ENCODE assay signal across 8 cellular contexts in genomic region chr1:114756949-114757454, GRCh38. TPM values are rescaled to one million over a fixed set of nuclear protein-coding genes. Genes with fewer than 3 reads are reported as not detected.
DNase-seq lines count a peak whose midpoint lies in the region; ATAC-seq and TF ChIP-seq lines count a peak whose summit lies in the region.

No MANE protein-coding gene starts in this region.

- no peak for DNase-seq in AG09309 (ENCODE audit: low read depth)
- peak; percentile 16 to 72 for DNase-seq in PC-9
- DNase-seq in effector memory CD4-positive, alpha-beta T cell, result peak in 1 of 3 donors; percentile 3
- peak in 1 of 2 experiments; percentile 48 for DNase-seq in mesothelial cell of epicardium (ENCODE audit: low spot score in 2 of 2, unreplicated experiment in 2 of 2)
- peak; percentile 71 for DNase-seq in upper lobe of right lung
- DNase-seq in central memory CD4-positive, alpha-beta T cell, result no peak

- H3K4me1 ChIP-seq in PC-9 (replicated peaks; ENCODE audit: insufficient read depth) (peaks cover 34% of the 10 kb centered on the region), upper lobe of right lung (peaks cover 50% of the 10 kb centered on the region)
- peaks cover 48% of the 10 kb centered on the region for H3K4me1 ChIP-seq in effector memory CD4-positive, alpha-beta T cell (ENCODE audit: control insufficient read depth, insufficient read depth, low read length, poor library complexity, severe bottlenecking)

- peaks cover 58% of the 10 kb centered on the region for H3K79me2 ChIP-seq in PC-9 (ENCODE audit: low read depth)

- H3K4me2 ChIP-seq in PC-9, result peak overlapping the region; percentile 84

- peaks cover 52% of the 10 kb centered on the region for H4K20me1 ChIP-seq in PC-9 (ENCODE audit: insufficient read depth)

- peak; percentile 1 for ATAC-seq in GM21360 (IDR thresholded peaks at IDR 0.05; ENCODE audit: unreplicated experiment)
- ATAC-seq in upper lobe of right lung, result peak; percentile 10
- ATAC-seq in HG03045 (IDR thresholded peaks at IDR 0.05; ENCODE audit: unreplicated experiment), result no peak

- peak overlapping the region; percentile 100 for H3K27ac Mint-ChIP-seq in mesothelial cell of epicardium

- H3K4me1 Mint-ChIP-seq in mesothelial cell of epicardium, result peaks cover 45% of the 10 kb centered on the region

- CTCF ChIA-PET in PC-9 (lab: Charles Lee), result no interaction called here

- H3K9me2 ChIP-seq in PC-9 (ENCODE audit: insufficient read depth), result no peaks in the 10 kb centered on the region

- no peaks in the 10 kb centered on the region for H3K9me3 ChIP-seq in PC-9 (ENCODE audit: insufficient read depth, low read depth)
- no peaks in the 10 kb centered on the region for H3K9me3 ChIP-seq in effector memory CD4-positive, alpha-beta T cell (ENCODE audit: control insufficient read depth, low read length)
- H3K9me3 ChIP-seq in upper lobe of right lung, result no peaks in the 10 kb centered on the region

- peaks cover 2% of the 10 kb centered on the region for H3K36me3 Mint-ChIP-seq in mesothelial cell of epicardium

- peak overlapping the region; percentile 99 for H3K4me3 Mint-ChIP-seq in mesothelial cell of epicardium

- H3K36me3 ChIP-seq in PC-9 (ENCODE audit: low read depth) (peaks cover 24% of the 10 kb centered on the region), upper lobe of right lung (no peaks in the 10 kb centered on the region)
- peaks cover 4% of the 10 kb centered on the region for H3K36me3 ChIP-seq in effector memory CD4-positive, alpha-beta T cell (ENCODE audit: control insufficient read depth, insufficient read depth, low read length)

- POLR2A ChIA-PET in PC-9 (lab: Charles Lee; ENCODE audit: unreplicated experiment), result interaction anchor here (0.8 kb wide), 2 partner anchors 33 to 1234 kb away, joined by 5 to 6 read pairs; no protein-coding TSS in a partner anchor

- H3K9me3 Mint-ChIP-seq in mesothelial cell of epicardium, result peaks cover 5% of the 10 kb centered on the region

- TF ChIP-seq CTCF in AG09309 (IDR thresholded peaks at IDR 0.05; ENCODE audit: control insufficient read depth, insufficient read depth, low read depth, low read length, missing control alignments) (no peak), PC-9 (conservative IDR thresholded peaks at IDR 0.05) (no peak), mesothelial cell of epicardium (IDR thresholded peaks at IDR 0.05; ENCODE audit: unreplicated experiment) (no peak), upper lobe of right lung (IDR thresholded peaks at IDR 0.05) (no peak)

- no peaks in the 10 kb centered on the region for H3K27me3 Mint-ChIP-seq in mesothelial cell of epicardium (ENCODE audit: low read depth)

- intact Hi-C loops in PC-9 (cut with micrococcal nuclease; ENCODE audit: unreplicated experiment), result loop anchor here (5.0 kb wide), 1 partner anchor 355 kb away; no protein-coding TSS in a partner anchor
- intact Hi-C loops in upper lobe of right lung (cut with DNase I), result no loop called here

- H3K4me3 ChIP-seq in AG09309 (ENCODE audit: control insufficient read depth, low read depth, low read length), result peak overlapping the region; percentile 97
- peak overlapping the region; percentile 79 for H3K4me3 ChIP-seq in PC-9
- H3K4me3 ChIP-seq in effector memory CD4-positive, alpha-beta T cell (ENCODE audit: insufficient read depth, low read depth, low read length, poor library complexity, severe bottlenecking), result peak overlapping the region; percentile 99
- peak overlapping the region; percentile 97 for H3K4me3 ChIP-seq in upper lobe of right lung

- H2AFZ ChIP-seq in PC-9, result no peak overlapping the region

- H3F3A ChIP-seq in PC-9 (ENCODE audit: insufficient read depth, low read depth), result peaks cover 22% of the 10 kb centered on the region

- H3K27me3 ChIP-seq in PC-9 (ENCODE audit: insufficient read depth, low read depth), result no peaks in the 10 kb centered on the region
- no peaks in the 10 kb centered on the region for H3K27me3 ChIP-seq in effector memory CD4-positive, alpha-beta T cell (replicated peaks; ENCODE audit: control insufficient read depth, insufficient read depth, low read length, poor library complexity, severe bottlenecking)
- H3K27me3 ChIP-seq in upper lobe of right lung, result no peaks in the 10 kb centered on the region

- BruUV-seq in PC-9 (replicated peaks; lab: Mats Ljungman, UMichigan), result no TSS peak

- H3K27ac ChIP-seq in PC-9 (peak overlapping the region; percentile 87), upper lobe of right lung (peak overlapping the region; percentile 100)
- peak overlapping the region; percentile 100 for H3K27ac ChIP-seq in effector memory CD4-positive, alpha-beta T cell (ENCODE audit: insufficient read depth, low read length, poor library complexity, severe bottlenecking)

RNA-seq across cellular contexts. Expression of gene CSDE1, which starts 0.8 kb away (rescaled TPM):
- 536 and 650 TPM in 2 replicates for total RNA-seq in PC-9 (2021)
- total RNA-seq in mesothelial cell of epicardium, result 524 to 556 TPM (median 530 TPM) in 3 replicates
- total RNA-seq in upper lobe of right lung, result 551 TPM

RNA-seq across cellular contexts. Expression of gene SIKE1, which starts 23.5 kb away (rescaled TPM):
- 61.4 and 61.9 TPM in 2 replicates for total RNA-seq in PC-9 (2021)
- 61.0 to 64.2 TPM (median 62.8 TPM) in 3 replicates for total RNA-seq in mesothelial cell of epicardium
- 31.2 TPM for total RNA-seq in upper lobe of right lung

RNA-seq across cellular contexts. Expression of gene NRAS, which starts 40.4 kb away (rescaled TPM):
- total RNA-seq in PC-9 (2021), result 28.5 and 37.8 TPM in 2 replicates
- 39.8 to 40.0 TPM (median 39.8 TPM) in 3 replicates for total RNA-seq in mesothelial cell of epicardium
- total RNA-seq in upper lobe of right lung, result 26.5 TPM

Comparison
In these comparisons a context has a peak if more than half of its experiments do, and no peak if none do; other contexts are left out.
1. DNase-seq: peak in PC-9 (2 of 2) and upper lobe of right lung (single experiment); none in AG09309 (single experiment) and central memory CD4-positive, alpha-beta T cell (single experiment).
2. Peak in every context shown above with its lines, with median percentiles within 50 percentile points of each other: H3K4me3 ChIP-seq and H3K27ac ChIP-seq.